In the genomic region with DNA sequence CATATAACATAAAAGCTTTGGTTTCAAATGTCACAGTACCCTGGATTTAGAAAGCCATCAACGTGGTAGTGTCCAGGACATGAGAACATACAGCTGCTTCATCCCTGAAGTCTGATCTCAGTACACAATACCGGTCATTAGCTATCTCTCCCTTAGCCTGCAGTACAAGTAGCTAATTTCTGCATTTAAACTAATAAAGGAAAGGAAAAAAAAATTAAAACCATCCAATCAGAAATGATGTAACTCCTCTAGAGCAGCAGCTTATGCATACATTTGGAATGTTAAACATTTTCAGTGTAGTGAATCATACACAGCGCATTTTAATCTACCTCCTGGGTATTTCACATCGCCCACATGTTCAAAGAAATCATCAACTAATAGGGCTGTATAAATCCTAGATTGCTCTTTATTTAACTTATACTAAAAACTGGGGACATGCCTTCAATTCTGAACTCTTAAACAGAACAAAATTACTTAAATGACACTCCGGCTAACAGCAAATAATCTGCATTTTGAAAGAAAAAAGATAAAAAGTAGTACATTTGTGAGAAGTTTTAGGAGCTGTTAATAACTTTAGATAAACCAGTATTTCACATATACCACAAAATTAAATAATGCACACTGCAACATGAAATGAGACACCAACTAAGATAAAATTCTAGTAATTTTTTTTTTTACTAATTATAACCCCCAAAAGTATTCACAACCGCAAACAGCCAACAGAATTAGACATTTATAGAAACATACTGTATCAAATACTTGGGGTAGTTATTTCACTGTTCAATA, we compare ENCODE assay signal across 10 cellular contexts. TPM values are rescaled to one million over a fixed set of nuclear protein-coding genes. Genes with fewer than 3 reads are reported as not detected.
A peak's percentile ranks its signal among the peaks of the same experiment; 100 is the strongest.
DNase-seq lines count a peak whose midpoint lies in the region; ATAC-seq and TF ChIP-seq lines count a peak whose summit lies in the region.
"Had no signal": no experiment of that assay in that cellular context is flagged by ENCODE, and none has a peak within 500 bp of the region (broad histone marks: within the 10 kb centered on the region; RNA-seq: fewer than 3 reads in every experiment).

No MANE protein-coding gene starts in this region.

- TF ChIP-seq EP300 in transverse colon (IDR thresholded peaks at IDR 0.05; ENCODE audit: low read depth) = no peak

- intact Hi-C loops in MCF 10A (cut with micrococcal nuclease) (loop anchor here (1.0 to 5.0 kb wide), 6 partner anchors 25 to 164 kb away; no protein-coding TSS in a partner anchor), breast epithelium (cut with DNase I; ENCODE audit: low total_unique reads) (no loop called here), Right ventricle myocardium superior (cut with DNase I) (loop anchor here (10.0 kb wide), 1 partner anchor 94 kb away; no protein-coding TSS in a partner anchor), transverse colon (cut with DNase I; ENCODE audit: low total_unique reads) (no loop called here)

- peaks cover 29% of the 10 kb centered on the region for H3K4me1 Mint-ChIP-seq in MCF 10A (ENCODE audit: insufficient read depth, unreplicated experiment)

- H3K36me3 ChIP-seq in breast epithelium = no peaks in the 10 kb centered on the region
- peaks cover 17% of the 10 kb centered on the region for H3K36me3 ChIP-seq in SJSA1
- H3K36me3 ChIP-seq in transverse colon = no peaks in the 10 kb centered on the region

- peaks cover 9% of the 10 kb centered on the region for H3K36me3 Mint-ChIP-seq in MCF 10A (ENCODE audit: insufficient read depth, unreplicated experiment)
- H3K36me3 Mint-ChIP-seq: activated naive CD8-positive, alpha-beta T cell had no signal

- POLR2A ChIA-PET in MCF 10A (lab: Yijun Ruan, JAX) = interaction anchor here (0.7 to 6.4 kb wide), 31 partner anchors 8 to 963 kb away, joined by 3 to 154 read pairs (median 8); partner anchors contain the start of genes EIF4A2, SENP2 and TRA2B

- peak overlapping the region; percentile 79 for H3K27ac Mint-ChIP-seq in MCF 10A (ENCODE audit: low read depth, unreplicated experiment)
- H3K27ac Mint-ChIP-seq: activated naive CD8-positive, alpha-beta T cell had no signal

- H3K4me3 ChIP-seq in breast epithelium (no peak overlapping the region), SJSA1 (peak overlapping the region; percentile 23), fibroblast of the aortic adventitia (ENCODE audit: low read depth, low read length) (peak overlapping the region; percentile 56), transverse colon (no peak overlapping the region)
- H3K4me3 ChIP-seq: lung had no signal

- peak overlapping the region; percentile 96 for H3K4me3 Mint-ChIP-seq in MCF 10A (ENCODE audit: unreplicated experiment)

- no peaks in the 10 kb centered on the region for H3K9me3 Mint-ChIP-seq in MCF 10A (ENCODE audit: unreplicated experiment)

- no peak overlapping the region for H3K27ac ChIP-seq in breast epithelium
- peak overlapping the region; percentile 78 for H3K27ac ChIP-seq in SJSA1
- no peak overlapping the region for H3K27ac ChIP-seq in transverse colon

- no peak for TF ChIP-seq POLR2A in breast epithelium (IDR thresholded peaks at IDR 0.05)
- TF ChIP-seq POLR2A in transverse colon (IDR thresholded peaks at IDR 0.05) = no peak

- no peaks in the 10 kb centered on the region for H3K27me3 Mint-ChIP-seq in MCF 10A (ENCODE audit: insufficient read depth, unreplicated experiment)

- H3K4me1 ChIP-seq in breast epithelium (peaks cover 0 to 2% of the 10 kb centered on the region in 2 donors), SJSA1 (replicated peaks) (peaks cover 23% of the 10 kb centered on the region), transverse colon (peaks cover 0 to 29% (median 14%) of the 10 kb centered on the region in 4 donors)

- 69 to 74% methylated on average over 6 of the region's 6 CpGs for WGBS in transverse colon (ENCODE audit: low coverage in 1 of 2), 2 donors

- DNase-seq in MCF 10A (ENCODE audit: unreplicated experiment) (peak; percentile 78), breast epithelium (ENCODE audit: low spot score in 2 of 2) (no peak), SJSA1 (ENCODE audit: low read depth in 1 of 2, low spot score in 2 of 2) (peak in 1 of 2 experiments; percentile 87), fibroblast of the aortic adventitia (ENCODE audit: low read depth) (peak; percentile 87), stromal cell of bone marrow (ENCODE audit: low read depth) (peak; percentile 62), ecto neural progenitor cell (ENCODE audit: low spot score) (no peak), Right ventricle myocardium superior (no peak), transverse colon (no peak)

- in situ Hi-C loops in transverse colon (cut with MboI; ENCODE audit: low pct_ligation_motif_present in 1 of 4, low pct_unique_long_range_greater_than_20kb in 1 of 4, low sequenced_read_pairs in 3 of 4) = no loop called here

- TSS peak; percentile 93 for BruUV-seq in MCF 10A (replicated peaks; lab: Mats Ljungman, UMichigan)

- no peak for TF ChIP-seq CTCF in MCF 10A (IDR thresholded peaks at IDR 0.05; ENCODE audit: unreplicated experiment)
- TF ChIP-seq CTCF in breast epithelium (IDR thresholded peaks at IDR 0.05) = no peak
- no peak for TF ChIP-seq CTCF in fibroblast of the aortic adventitia (IDR thresholded peaks at IDR 0.05; ENCODE audit: insufficient read depth, low read length)
- no peak for TF ChIP-seq CTCF in transverse colon (IDR thresholded peaks at IDR 0.05)

- no peak for ATAC-seq in Right ventricle myocardium superior (ENCODE audit: poor library complexity)

- H3K27me3 ChIP-seq in breast epithelium = peaks cover 0 to 54% of the 10 kb centered on the region in 2 donors
- H3K27me3 ChIP-seq in SJSA1 (replicated peaks) = no peaks in the 10 kb centered on the region
- peaks cover 69% of the 10 kb centered on the region for H3K27me3 ChIP-seq in transverse colon

- CTCF ChIA-PET in MCF 10A (lab: Yijun Ruan, JAX) = interaction anchor here (0.6 to 2.2 kb wide), 10 partner anchors 11 to 793 kb away, joined by 3 to 8 read pairs (median 4); no protein-coding TSS in a partner anchor

- H3K9me3 ChIP-seq in breast epithelium (no peaks in the 10 kb centered on the region), SJSA1 (replicated peaks) (no peaks in the 10 kb centered on the region), transverse colon (no peaks in the 10 kb centered on the region)

RNA-seq across cellular contexts. Expression of gene IGF2BP2, which starts 3.7 kb away (rescaled TPM):
- total RNA-seq in MCF 10A (2022) (108 and 154 TPM in 2 replicates), breast epithelium (10 to 100 TPM in 2 of 3 donors, 1 to 10 TPM in 1; 4.9 to 27.5 (median 23.8) TPM), fibroblast of the aortic adventitia (ENCODE audit: low replicate concordance) (40.1 and 99.3 TPM in 2 replicates), Right ventricle myocardium superior (18.7 TPM), transverse colon (100 to 1,000 TPM in 1 of 4 donors, 10 to 100 TPM in 3; 51.3 to 179 (median 82.9) TPM)
- total RNA-seq in SJSA1 (2014; rRNA removed; shearing (Covaris generic)) = 37.9 and 96.5 TPM in 2 replicates

Comparison
In these comparisons a context has a peak if more than half of its experiments do, and no peak if none do; other contexts are left out.
1. DNase-seq: peak in MCF 10A (single experiment), fibroblast of the aortic adventitia (single experiment) and stromal cell of bone marrow (single experiment); none in breast epithelium (0 of 2), ecto neural progenitor cell (single experiment), Right ventricle myocardium superior (single experiment) and transverse colon (single experiment).
2. intact Hi-C loops: an anchor here in MCF 10A (1.0 to 5.0 kb wide) and Right ventricle myocardium superior (10.0 kb wide); none called in breast epithelium and transverse colon.
3. H3K4me3 ChIP-seq: peak in SJSA1 (single experiment) and fibroblast of the aortic adventitia (single experiment); none in breast epithelium (0 of 3) and transverse colon (0 of 4).